Comparison of ENCODE assay signal across 8 cellular contexts in the genomic region with DNA sequence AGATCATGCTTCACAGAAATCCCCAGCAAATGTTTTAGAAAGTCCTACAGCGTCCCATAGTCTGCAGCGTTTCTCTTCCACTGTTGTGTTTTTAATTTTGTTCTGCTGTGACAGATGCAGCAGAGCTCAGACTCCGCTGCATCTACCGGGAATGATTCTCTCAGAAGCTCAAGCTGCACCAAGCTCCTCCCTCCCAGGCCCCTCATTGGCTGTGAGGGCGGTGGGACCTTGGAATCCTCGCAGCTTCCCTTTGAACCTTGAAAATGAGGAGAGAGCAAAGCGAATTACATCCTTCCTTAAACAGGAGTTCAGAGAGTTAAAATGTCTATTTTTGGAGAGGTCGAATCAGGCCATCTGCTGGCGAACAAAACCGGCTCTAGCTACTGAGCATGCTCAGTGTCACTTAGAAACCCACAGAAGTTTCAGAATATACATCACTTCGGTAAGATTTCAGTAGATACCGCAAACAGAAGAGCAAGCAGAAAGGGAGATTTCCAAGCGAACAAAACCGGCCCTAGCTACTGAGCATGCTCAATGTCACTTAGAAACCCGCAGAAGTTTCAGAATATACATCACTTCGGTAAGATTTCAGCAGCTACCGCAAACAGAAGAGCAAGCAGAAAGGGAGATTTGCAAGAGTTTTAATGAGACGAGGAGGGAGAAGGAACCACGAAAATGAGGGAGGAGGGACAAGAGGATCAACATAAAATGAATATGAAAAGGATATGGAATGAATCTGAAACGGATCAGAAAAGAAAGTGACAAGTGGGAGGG. TPM values are rescaled to one million over a fixed set of nuclear protein-coding genes. Genes with fewer than 3 reads are reported as not detected.
DNase-seq lines count a peak whose midpoint lies in the region; ATAC-seq and FAIRE-seq lines count a peak whose summit lies in the region.

A gene (minus strand): TSS at position 144 of the 774 bp plus-strand sequence. CDS start 188 bp downstream, outside the sequence.

- WGBS in mesodermal cell (ENCODE audit: insufficient coverage in 2 of 2), 2 experiments: 2 to 4% methylated on average over 10 to 12 of the region's 20 CpGs

- H3K4me1 ChIP-seq in mesodermal cell (ENCODE audit: control insufficient read depth, insufficient read depth, low read length, poor library complexity, severe bottlenecking): peaks cover 13% of the 10 kb centered on the region

- peak within 1 kb of the TSS; percentile 77 for H3K27ac ChIP-seq in mesodermal cell (ENCODE audit: low read depth, low read length, severe bottlenecking)

- H3K36me3 ChIP-seq in mesodermal cell (ENCODE audit: control insufficient read depth, insufficient read depth, low read length): no peaks in the 10 kb centered on the region

- DNase-seq in CD1c-positive myeloid dendritic cell (ENCODE audit: extremely low spot score): peak; percentile 82
- DNase-seq in NK-92 (lab: John Stamatoyannopoulos, UW; ENCODE audit: unreplicated experiment): peak; percentile 13
- DNase-seq in activated CD8-positive, alpha-beta memory T cell treated with anti-CD3 and anti-CD28 coated beads for 4 hours (ENCODE audit: low read depth in 2 of 2): peak; percentile 49 to 57
- peak; percentile 57 to 64 for DNase-seq in stimulated activated CD8-positive, alpha-beta memory T cell treated with anti-CD3 and anti-CD28 coated beads, Interleukin-15, amount 100 ng/mL, for 48 hours (ENCODE audit: low read depth in 2 of 2)

- H3K9me3 ChIP-seq in mesodermal cell (ENCODE audit: control insufficient read depth, low read length): no peaks in the 10 kb centered on the region

- FAIRE-seq in endometrium (lab: Jason Lieb, UNC): peak; percentile 92

- peak within 1 kb of the TSS; percentile 44 for H3K4me3 ChIP-seq in mesodermal cell (ENCODE audit: extremely low read depth, insufficient read depth, low read length, poor library complexity, severe bottlenecking)

- ATAC-seq in GM19395 (IDR thresholded peaks at IDR 0.05; ENCODE audit: unreplicated experiment) (peak; percentile 83), HG03520 (IDR thresholded peaks at IDR 0.05; ENCODE audit: unreplicated experiment) (peak; percentile 73)

RNA-seq across cellular contexts. Expression of the gene that starts here (rescaled TPM):
- 0.59 TPM for polyA plus RNA-seq in mesodermal cell (2013, experiment 1 of 2)
- polyA plus RNA-seq in mesodermal cell (2013, experiment 2 of 2): 0.56 TPM

Comparison
In these comparisons a context has a peak if more than half of its experiments do, and no peak if none do; other contexts are left out.
1. Peak in every context shown above with its lines: DNase-seq, ATAC-seq, H3K4me3 ChIP-seq and H3K27ac ChIP-seq.
2. DNase-seq: peak in every context shown above with its lines; median percentile 82 in CD1c-positive myeloid dendritic cell; 60 in stimulated activated CD8-positive, alpha-beta memory T cell treated with anti-CD3 and anti-CD28 coated beads, Interleukin-15, amount 100 ng/mL, for 48 hours; 53 in activated CD8-positive, alpha-beta memory T cell treated with anti-CD3 and anti-CD28 coated beads for 4 hours; 13 in NK-92.